ENCODE assay signal across 1 cellular context in genomic region chr12:130752692-130753230, GRCh38.
TF ChIP-seq lines count a peak whose summit lies in the region.

No MANE protein-coding gene starts in this region.

TF ChIP-seq in GM12878, 131 proteins besides CTCF, POLR2A, EP300 and RAD21 (continued from another document):
- TF ChIP-seq, protein P1, sequence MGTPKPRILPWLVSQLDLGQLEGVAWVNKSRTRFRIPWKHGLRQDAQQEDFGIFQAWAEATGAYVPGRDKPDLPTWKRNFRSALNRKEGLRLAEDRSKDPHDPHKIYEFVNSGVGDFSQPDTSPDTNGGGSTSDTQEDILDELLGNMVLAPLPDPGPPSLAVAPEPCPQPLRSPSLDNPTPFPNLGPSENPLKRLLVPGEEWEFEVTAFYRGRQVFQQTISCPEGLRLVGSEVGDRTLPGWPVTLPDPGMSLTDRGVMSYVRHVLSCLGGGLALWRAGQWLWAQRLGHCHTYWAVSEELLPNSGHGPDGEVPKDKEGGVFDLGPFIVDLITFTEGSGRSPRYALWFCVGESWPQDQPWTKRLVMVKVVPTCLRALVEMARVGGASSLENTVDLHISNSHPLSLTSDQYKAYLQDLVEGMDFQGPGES (IDR thresholded peaks at IDR 0.05): no peak
- TF ChIP-seq EGR1 (IDR thresholded peaks at IDR 0.05; ENCODE audit: borderline replicate concordance in 1 of 2, low read depth in 2 of 2, low read length in 2 of 2): no peak
- no peak for TF ChIP-seq KDM1A (IDR thresholded peaks at IDR 0.05; ENCODE audit: borderline replicate concordance)
- no peak for TF ChIP-seq SMARCA5 (IDR thresholded peaks at IDR 0.05)
- TF ChIP-seq SRF (IDR thresholded peaks at IDR 0.05; ENCODE audit: low read depth in 2 of 2, low read length in 2 of 2): no peak
- no peak for TF ChIP-seq RELB (IDR thresholded peaks at IDR 0.05; ENCODE audit: low read depth)
- TF ChIP-seq SPI1 (IDR thresholded peaks at IDR 0.05; ENCODE audit: borderline replicate concordance, insufficient read depth, low read depth, low read length): no peak
- no peak for TF ChIP-seq SIN3A (IDR thresholded peaks at IDR 0.05; ENCODE audit: low read depth, low read length)
- no peak for TF ChIP-seq JUNB (IDR thresholded peaks at IDR 0.05)
- no peak for TF ChIP-seq HDAC6 (IDR thresholded peaks at IDR 0.05; ENCODE audit: unreplicated experiment)
- no peak for TF ChIP-seq IRF4 (IDR thresholded peaks at IDR 0.05; ENCODE audit: low read depth, low read length)
- no peak for TF ChIP-seq CHD2 (IDR thresholded peaks at IDR 0.05; ENCODE audit: borderline replicate concordance, low read depth, low read length)
- TF ChIP-seq NR2C2 (IDR thresholded peaks at IDR 0.05; ENCODE audit: borderline replicate concordance, control insufficient read depth, insufficient read length, low read depth): no peak
- TF ChIP-seq, protein P2, sequence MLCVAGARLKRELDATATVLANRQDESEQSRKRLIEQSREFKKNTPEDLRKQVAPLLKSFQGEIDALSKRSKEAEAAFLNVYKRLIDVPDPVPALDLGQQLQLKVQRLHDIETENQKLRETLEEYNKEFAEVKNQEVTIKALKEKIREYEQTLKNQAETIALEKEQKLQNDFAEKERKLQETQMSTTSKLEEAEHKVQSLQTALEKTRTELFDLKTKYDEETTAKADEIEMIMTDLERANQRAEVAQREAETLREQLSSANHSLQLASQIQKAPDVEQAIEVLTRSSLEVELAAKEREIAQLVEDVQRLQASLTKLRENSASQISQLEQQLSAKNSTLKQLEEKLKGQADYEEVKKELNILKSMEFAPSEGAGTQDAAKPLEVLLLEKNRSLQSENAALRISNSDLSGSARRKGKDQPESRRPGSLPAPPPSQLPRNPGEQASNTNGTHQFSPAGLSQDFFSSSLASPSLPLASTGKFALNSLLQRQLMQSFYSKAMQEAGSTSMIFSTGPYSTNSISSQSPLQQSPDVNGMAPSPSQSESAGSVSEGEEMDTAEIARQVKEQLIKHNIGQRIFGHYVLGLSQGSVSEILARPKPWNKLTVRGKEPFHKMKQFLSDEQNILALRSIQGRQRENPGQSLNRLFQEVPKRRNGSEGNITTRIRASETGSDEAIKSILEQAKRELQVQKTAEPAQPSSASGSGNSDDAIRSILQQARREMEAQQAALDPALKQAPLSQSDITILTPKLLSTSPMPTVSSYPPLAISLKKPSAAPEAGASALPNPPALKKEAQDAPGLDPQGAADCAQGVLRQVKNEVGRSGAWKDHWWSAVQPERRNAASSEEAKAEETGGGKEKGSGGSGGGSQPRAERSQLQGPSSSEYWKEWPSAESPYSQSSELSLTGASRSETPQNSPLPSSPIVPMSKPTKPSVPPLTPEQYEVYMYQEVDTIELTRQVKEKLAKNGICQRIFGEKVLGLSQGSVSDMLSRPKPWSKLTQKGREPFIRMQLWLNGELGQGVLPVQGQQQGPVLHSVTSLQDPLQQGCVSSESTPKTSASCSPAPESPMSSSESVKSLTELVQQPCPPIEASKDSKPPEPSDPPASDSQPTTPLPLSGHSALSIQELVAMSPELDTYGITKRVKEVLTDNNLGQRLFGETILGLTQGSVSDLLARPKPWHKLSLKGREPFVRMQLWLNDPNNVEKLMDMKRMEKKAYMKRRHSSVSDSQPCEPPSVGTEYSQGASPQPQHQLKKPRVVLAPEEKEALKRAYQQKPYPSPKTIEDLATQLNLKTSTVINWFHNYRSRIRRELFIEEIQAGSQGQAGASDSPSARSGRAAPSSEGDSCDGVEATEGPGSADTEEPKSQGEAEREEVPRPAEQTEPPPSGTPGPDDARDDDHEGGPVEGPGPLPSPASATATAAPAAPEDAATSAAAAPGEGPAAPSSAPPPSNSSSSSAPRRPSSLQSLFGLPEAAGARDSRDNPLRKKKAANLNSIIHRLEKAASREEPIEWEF (IDR thresholded peaks at IDR 0.05; ENCODE audit: insufficient replicate concordance, low read depth, low read length): no peak
- no peak for TF ChIP-seq JUND (IDR thresholded peaks at IDR 0.05; ENCODE audit: low read depth, low read length)
- TF ChIP-seq TCF3 (IDR thresholded peaks at IDR 0.05; ENCODE audit: borderline replicate concordance, insufficient read depth, low read depth, low read length): no peak
- TF ChIP-seq MTA3 (IDR thresholded peaks at IDR 0.05; ENCODE audit: borderline replicate concordance, low read length): no peak
TF ChIP-seq in GM12878: peak in this region for 0.
